Comparison of ENCODE assay signal across 13 cellular contexts in the genomic region with DNA sequence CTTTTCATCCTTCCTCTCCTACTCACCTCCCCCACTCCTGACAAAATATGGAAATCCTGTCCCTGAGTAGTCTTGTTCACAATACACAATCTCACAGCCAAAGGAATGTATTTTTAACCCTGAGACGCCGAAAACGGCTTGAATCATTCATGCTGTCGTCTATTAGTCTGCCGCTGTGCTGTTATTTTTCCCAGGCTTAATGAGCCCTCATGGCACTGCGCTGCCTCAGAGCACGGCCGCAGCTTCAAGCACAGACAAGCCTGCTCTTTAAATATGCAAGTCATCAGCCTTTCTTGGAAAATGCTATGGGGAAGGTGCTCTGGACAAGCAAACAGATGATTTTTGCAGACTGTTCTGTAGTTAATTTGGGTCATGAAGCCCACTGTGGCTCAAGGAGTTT.
A peak's percentile ranks its signal among the peaks of the same experiment; 100 is the strongest.
DNase-seq lines count a peak whose midpoint lies in the region; ATAC-seq and TF ChIP-seq lines count a peak whose summit lies in the region.
"Had no signal": no experiment of that assay in that cellular context is flagged by ENCODE, and none has a peak within 500 bp of the region (broad histone marks: within the 10 kb centered on the region; RNA-seq: fewer than 3 reads in every experiment).

No MANE protein-coding gene starts in this region.

- no peak for TF ChIP-seq CTCF in AG04449 (IDR thresholded peaks at IDR 0.05; ENCODE audit: insufficient read depth, low read length, missing control alignments)
- no peak for TF ChIP-seq CTCF in brain microvascular endothelial cell (IDR thresholded peaks at IDR 0.05; ENCODE audit: low read depth, low read length, missing control alignments)

- POLR2A ChIA-PET in AG04449 (lab: Yijun Ruan, JAX): no interaction called here

- H3K36me3 ChIP-seq in brain microvascular endothelial cell (replicated peaks): no peaks in the 10 kb centered on the region
- H3K36me3 ChIP-seq: gastrocnemius medialis had no signal

- in situ Hi-C loops in brain microvascular endothelial cell (cut with HindIII; ENCODE audit: low pct_ligation_motif_present, low sequenced_read_pairs): no loop called here

- H3K4me3 ChIP-seq in AG04449 (ENCODE audit: low read depth, low read length): no peak overlapping the region
- no peak overlapping the region for H3K4me3 ChIP-seq in brain microvascular endothelial cell (ENCODE audit: low read depth, low read length)
- H3K4me3 ChIP-seq: gastrocnemius medialis had no signal

- H3K27me3 ChIP-seq in brain microvascular endothelial cell (replicated peaks): no peaks in the 10 kb centered on the region
- H3K27me3 ChIP-seq: gastrocnemius medialis had no signal

- CTCF ChIA-PET in AG04449 (lab: Yijun Ruan, JAX): interaction anchor here (0.9 to 1.3 kb wide), 3 partner anchors 8 to 173 kb away, joined by 3 to 5 read pairs (median 5); no protein-coding TSS in a partner anchor

- DNase-seq in AG04449 (ENCODE audit: low read depth, low spot score) (peak; percentile 58), LHCN-M2 (ENCODE audit: low read depth) (peak; percentile 79), brain microvascular endothelial cell (peak; percentile 93), kidney glomerular epithelial cell (lab: John Stamatoyannopoulos, UW) (peak; percentile 29), A172 (ENCODE audit: low spot score) (no peak), COLO829 (ENCODE audit: low spot score) (no peak)
- DNase-seq in stimulated activated CD4-positive, alpha-beta T cell treated with anti-CD3 and anti-CD28 coated beads, Interleukin-4, amount 100 ng/mL, for 24 hours: no peak
- DNase-seq: COR-L47, gastrocnemius medialis, Karpas-422, T-helper 2 cell had no signal

- ATAC-seq in HG03469 (IDR thresholded peaks at IDR 0.05; ENCODE audit: unreplicated experiment): no peak
- ATAC-seq: gastrocnemius medialis; stimulated activated memory B cell treated with anti-CD40 and anti-IgM and Interleukin-4, amounts not matched to agents 10 μg/mL and 1 μg/mL and 100 μg/mL, for 72 hours had no signal

- peak overlapping the region; percentile 77 for H3K27ac ChIP-seq in brain microvascular endothelial cell
- H3K27ac ChIP-seq: gastrocnemius medialis had no signal

Comparison
In these comparisons a context has a peak if more than half of its experiments do, and no peak if none do; other contexts are left out.
1. DNase-seq: peak in AG04449 (single experiment), LHCN-M2 (single experiment), brain microvascular endothelial cell (single experiment) and kidney glomerular epithelial cell (single experiment); none in A172 (single experiment), stimulated activated CD4-positive, alpha-beta T cell treated with anti-CD3 and anti-CD28 coated beads, Interleukin-4, amount 100 ng/mL, for 24 hours (single experiment) and COLO829 (single experiment).